23 cellular contexts compared by ENCODE assay signal in the genomic region with DNA sequence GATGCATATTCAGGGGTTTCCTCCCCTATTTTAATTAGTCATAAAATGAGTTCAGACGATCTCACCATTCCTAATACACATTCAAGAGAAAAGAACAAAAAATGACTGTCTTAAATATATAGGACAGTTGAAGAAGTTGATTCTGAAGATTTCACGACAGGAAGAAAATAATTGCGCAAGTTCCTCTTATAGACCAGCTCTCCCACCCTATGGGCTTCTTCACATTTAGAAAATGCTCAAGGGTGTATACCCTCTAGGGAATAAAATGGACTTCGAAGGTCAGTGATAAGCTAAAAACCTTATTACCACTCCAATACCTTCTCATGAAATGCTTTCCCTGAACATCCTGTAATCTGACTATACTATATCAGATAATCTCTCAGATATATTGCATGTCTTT.
"Had no signal": no experiment of that assay in that cellular context is flagged by ENCODE, and none has a peak within 500 bp of the region (broad histone marks: within the 10 kb centered on the region; RNA-seq: fewer than 3 reads in every experiment).

No MANE protein-coding gene starts in this region.

- H3K4me3 ChIP-seq: SJSA1 had no signal

- DNase-seq: IMR-90, MV-4-11, NCI-H1092, NCI-H1105 treated with DMSO at 0.1 percent for 48 hours, NCI-H1417 treated with DMSO at 0.1 percent for 48 hours, NCI-H146, NCI-H1694 treated with DMSO at 0.1 percent for 48 hours, NCI-H1930, NCI-H2081, NCI-H2107, NCI-H226, NCI-H446, NCI-H510A, NCI-H524 treated with DMSO at 0.1 percent for 48 hours, NCI-H69, NCI-H774, Right ventricle myocardium superior, RPMI8226, SIG-M5, SK-N-SH, SW 1271, T-cell had no signal
